Comparison of ENCODE assay signal across 2 cellular contexts in genomic region chr13:28685114-28685513, GRCh38.
TF ChIP-seq lines count a peak whose summit lies in the region.

No MANE protein-coding gene starts in this region.

TF ChIP-seq in K562, 482 proteins besides CTCF, POLR2A, EP300 and RAD21:
- no peak for TF ChIP-seq ATF2 (CRISPR knock-in tag; IDR thresholded peaks at IDR 0.05)
- no peak for TF ChIP-seq WHSC1 (IDR thresholded peaks at IDR 0.05; ENCODE audit: low read length)
- no peak for TF ChIP-seq NFIX (CRISPR knock-in tag; IDR thresholded peaks at IDR 0.05; ENCODE audit: low read depth)
- no peak for TF ChIP-seq HEY1 (CRISPR knock-in tag; IDR thresholded peaks at IDR 0.05; ENCODE audit: borderline replicate concordance)
- no peak for TF ChIP-seq ZNF311 (CRISPR knock-in tag; IDR thresholded peaks at IDR 0.05)
- no peak for TF ChIP-seq BHLHE40 (IDR thresholded peaks at IDR 0.05; ENCODE audit: low read length)
- TF ChIP-seq ZNF695 (CRISPR knock-in tag; IDR thresholded peaks at IDR 0.05), result no peak
- TF ChIP-seq HMG20B (CRISPR knock-in tag; IDR thresholded peaks at IDR 0.05), result no peak
- no peak for TF ChIP-seq PTBP1 (IDR thresholded peaks at IDR 0.05; ENCODE audit: low read depth, low read length)
- TF ChIP-seq CREM (IDR thresholded peaks at IDR 0.05; ENCODE audit: low read depth), result no peak
- no peak for TF ChIP-seq ZBTB7A (IDR thresholded peaks at IDR 0.05; ENCODE audit: borderline replicate concordance, control insufficient read depth, low read depth, low read length)
- TF ChIP-seq MYBL2 (IDR thresholded peaks at IDR 0.05; ENCODE audit: low read depth), result no peak
- TF ChIP-seq MYBL2 (CRISPR knock-in tag; IDR thresholded peaks at IDR 0.05; ENCODE audit: borderline replicate concordance), result no peak

TF ChIP-seq in HepG2, 621 proteins besides CTCF, POLR2A, EP300 and RAD21:
- TF ChIP-seq GLMP (CRISPR knock-in tag; IDR thresholded peaks at IDR 0.05; ENCODE audit: borderline replicate concordance) (no peak), HMG20B (CRISPR knock-in tag; conservative IDR thresholded peaks at IDR 0.05) (no peak)
